1 cellular context compared by ENCODE assay signal in the genomic region with DNA sequence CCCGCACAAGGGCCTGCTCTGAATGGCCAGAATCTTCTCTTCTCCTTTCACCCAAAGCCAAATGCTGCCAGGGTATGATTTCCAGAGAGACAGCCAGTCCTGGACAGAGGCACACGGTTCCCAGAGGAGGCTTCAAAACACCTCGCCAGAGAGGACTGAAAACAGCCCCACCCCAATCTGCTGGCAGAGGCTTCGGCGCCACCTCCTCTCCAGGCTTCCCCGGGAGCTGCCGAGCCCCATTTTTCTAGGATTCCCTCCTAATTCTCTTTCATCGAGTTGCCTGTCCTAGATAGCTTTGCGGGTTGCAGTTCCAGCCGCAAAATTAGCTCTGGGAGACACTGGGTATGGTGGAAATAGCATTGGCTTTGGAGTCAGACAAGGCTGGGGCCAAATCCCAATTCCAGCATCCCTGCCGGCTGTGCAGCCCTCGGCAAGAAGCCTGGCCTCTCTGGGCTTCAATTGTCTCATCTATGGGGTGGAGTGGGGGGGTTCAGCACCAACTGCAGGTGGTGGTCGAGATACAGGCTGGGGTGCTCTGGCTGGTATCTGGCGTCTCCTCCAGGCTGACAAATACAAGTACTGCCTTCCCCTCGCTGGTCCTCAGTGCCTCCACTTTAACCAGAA.
TF ChIP-seq lines count a peak whose summit lies in the region.

No MANE protein-coding gene starts in this region.

TF ChIP-seq in WTC11, 78 proteins besides CTCF, POLR2A, EP300 and RAD21 (continued from another document):
- TF ChIP-seq, protein P1, sequence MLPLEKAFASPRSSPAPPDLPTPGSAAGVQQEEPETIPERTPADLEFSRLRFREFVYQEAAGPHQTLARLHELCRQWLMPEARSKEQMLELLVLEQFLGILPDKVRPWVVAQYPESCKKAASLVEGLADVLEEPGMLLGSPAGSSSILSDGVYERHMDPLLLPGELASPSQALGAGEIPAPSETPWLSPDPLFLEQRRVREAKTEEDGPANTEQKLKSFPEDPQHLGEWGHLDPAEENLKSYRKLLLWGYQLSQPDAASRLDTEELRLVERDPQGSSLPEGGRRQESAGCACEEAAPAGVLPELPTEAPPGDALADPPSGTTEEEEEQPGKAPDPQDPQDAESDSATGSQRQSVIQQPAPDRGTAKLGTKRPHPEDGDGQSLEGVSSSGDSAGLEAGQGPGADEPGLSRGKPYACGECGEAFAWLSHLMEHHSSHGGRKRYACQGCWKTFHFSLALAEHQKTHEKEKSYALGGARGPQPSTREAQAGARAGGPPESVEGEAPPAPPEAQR (CRISPR knock-in tag; IDR thresholded peaks at IDR 0.05): no peak
- TF ChIP-seq JAZF1 (CRISPR knock-in tag; IDR thresholded peaks at IDR 0.05) (no peak), TEAD1 (CRISPR knock-in tag; IDR thresholded peaks at IDR 0.05) (no peak), NR2C2 (CRISPR knock-in tag; IDR thresholded peaks at IDR 0.05) (no peak), ARID4B (CRISPR knock-in tag; IDR thresholded peaks at IDR 0.05; ENCODE audit: borderline replicate concordance) (no peak), GABPB1 (CRISPR knock-in tag; IDR thresholded peaks at IDR 0.05) (no peak), TP53 (CRISPR knock-in tag; IDR thresholded peaks at IDR 0.05) (no peak), GTF2I (CRISPR knock-in tag; conservative IDR thresholded peaks at IDR 0.05) (no peak), MLX (CRISPR knock-in tag; IDR thresholded peaks at IDR 0.05) (no peak)
- TF ChIP-seq, protein P2, sequence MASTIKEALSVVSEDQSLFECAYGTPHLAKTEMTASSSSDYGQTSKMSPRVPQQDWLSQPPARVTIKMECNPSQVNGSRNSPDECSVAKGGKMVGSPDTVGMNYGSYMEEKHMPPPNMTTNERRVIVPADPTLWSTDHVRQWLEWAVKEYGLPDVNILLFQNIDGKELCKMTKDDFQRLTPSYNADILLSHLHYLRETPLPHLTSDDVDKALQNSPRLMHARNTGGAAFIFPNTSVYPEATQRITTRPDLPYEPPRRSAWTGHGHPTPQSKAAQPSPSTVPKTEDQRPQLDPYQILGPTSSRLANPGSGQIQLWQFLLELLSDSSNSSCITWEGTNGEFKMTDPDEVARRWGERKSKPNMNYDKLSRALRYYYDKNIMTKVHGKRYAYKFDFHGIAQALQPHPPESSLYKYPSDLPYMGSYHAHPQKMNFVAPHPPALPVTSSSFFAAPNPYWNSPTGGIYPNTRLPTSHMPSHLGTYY (CRISPR knock-in tag; IDR thresholded peaks at IDR 0.05): no peak
- TF ChIP-seq, protein P3, sequence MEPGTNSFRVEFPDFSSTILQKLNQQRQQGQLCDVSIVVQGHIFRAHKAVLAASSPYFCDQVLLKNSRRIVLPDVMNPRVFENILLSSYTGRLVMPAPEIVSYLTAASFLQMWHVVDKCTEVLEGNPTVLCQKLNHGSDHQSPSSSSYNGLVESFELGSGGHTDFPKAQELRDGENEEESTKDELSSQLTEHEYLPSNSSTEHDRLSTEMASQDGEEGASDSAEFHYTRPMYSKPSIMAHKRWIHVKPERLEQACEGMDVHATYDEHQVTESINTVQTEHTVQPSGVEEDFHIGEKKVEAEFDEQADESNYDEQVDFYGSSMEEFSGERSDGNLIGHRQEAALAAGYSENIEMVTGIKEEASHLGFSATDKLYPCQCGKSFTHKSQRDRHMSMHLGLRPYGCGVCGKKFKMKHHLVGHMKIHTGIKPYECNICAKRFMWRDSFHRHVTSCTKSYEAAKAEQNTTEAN (CRISPR knock-in tag; IDR thresholded peaks at IDR 0.05): no peak
- TF ChIP-seq, protein P4, sequence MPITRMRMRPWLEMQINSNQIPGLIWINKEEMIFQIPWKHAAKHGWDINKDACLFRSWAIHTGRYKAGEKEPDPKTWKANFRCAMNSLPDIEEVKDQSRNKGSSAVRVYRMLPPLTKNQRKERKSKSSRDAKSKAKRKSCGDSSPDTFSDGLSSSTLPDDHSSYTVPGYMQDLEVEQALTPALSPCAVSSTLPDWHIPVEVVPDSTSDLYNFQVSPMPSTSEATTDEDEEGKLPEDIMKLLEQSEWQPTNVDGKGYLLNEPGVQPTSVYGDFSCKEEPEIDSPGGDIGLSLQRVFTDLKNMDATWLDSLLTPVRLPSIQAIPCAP (CRISPR knock-in tag; IDR thresholded peaks at IDR 0.05): no peak
